Comparison of ENCODE assay signal across 8 cellular contexts in the genomic region with DNA sequence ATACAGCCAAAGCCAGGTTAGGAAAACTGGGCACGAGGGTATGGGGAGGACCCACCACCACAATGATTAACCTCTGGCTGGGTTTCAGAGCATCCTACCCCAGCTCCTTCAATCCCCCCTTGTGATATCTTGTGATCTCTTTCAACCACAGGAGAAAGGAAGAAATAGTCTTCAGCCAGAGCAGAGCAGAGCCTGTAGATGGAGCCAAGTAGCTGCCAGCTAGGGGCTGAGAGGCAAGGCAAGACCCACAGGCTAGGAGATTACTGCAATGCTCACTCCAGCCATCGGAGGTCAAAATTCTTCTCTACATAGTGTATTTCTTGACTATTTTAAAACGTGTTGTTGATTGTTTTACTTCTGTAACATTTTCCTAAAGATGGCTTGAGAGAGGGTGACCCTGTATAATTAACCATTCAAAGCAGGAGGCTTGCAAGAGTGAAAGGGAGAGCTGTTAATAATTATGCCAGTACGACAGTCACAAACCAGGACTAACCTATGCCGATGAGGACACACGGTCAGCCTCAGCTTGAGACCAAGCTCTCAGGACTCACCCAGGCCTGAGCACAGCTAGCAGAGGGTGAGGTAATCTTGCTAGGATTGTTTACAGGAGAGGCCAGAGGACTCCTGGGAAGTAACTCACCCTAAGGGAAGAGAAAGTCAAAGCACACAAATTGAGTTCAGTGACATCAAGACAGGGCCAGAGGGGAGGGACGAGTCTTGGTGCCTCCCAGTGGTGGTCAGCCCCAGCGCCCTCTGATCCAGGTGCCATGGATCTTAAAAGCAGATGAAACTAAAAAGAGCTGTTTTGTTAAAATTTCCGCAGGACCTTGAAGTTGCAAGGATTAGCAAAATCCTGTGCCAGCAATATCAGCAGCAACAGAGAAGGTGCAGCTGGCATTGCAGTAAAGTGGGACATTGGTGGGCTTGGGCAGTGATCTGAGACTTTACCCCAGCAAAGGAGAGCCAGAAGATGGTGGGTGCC. TPM values are rescaled to one million over a fixed set of nuclear protein-coding genes. Genes with fewer than 3 reads are reported as not detected.
A peak's percentile ranks its signal among the peaks of the same experiment; 100 is the strongest.
DNase-seq lines count a peak whose midpoint lies in the region; ATAC-seq lines count a peak whose summit lies in the region.

No MANE protein-coding gene starts in this region.

- no peaks in the 10 kb centered on the region for H3K36me3 Mint-ChIP-seq in activated naive CD4-positive, alpha-beta T cell treated with anti-CD3 and anti-CD28 coated beads for 36 hours (ENCODE audit: low read depth)

- peaks cover 3% of the 10 kb centered on the region for H3K27me3 Mint-ChIP-seq in activated naive CD4-positive, alpha-beta T cell treated with anti-CD3 and anti-CD28 coated beads for 36 hours (ENCODE audit: low read depth)

- H3K9me3 Mint-ChIP-seq in activated naive CD4-positive, alpha-beta T cell treated with anti-CD3 and anti-CD28 coated beads for 36 hours, result no peaks in the 10 kb centered on the region

- ATAC-seq in HG02759 (IDR thresholded peaks at IDR 0.05; ENCODE audit: unreplicated experiment), result peak; percentile 66
- ATAC-seq in GM21619 (IDR thresholded peaks at IDR 0.05; ENCODE audit: unreplicated experiment), result no peak

- CTCF ChIA-PET in activated naive CD4-positive, alpha-beta T cell treated with anti-CD3 and anti-CD28 coated beads for 36 hours (lab: Charles Lee), result interaction anchor here (1.0 kb wide), 2 partner anchors 25 to 30 kb away, joined by 3 to 4 read pairs; partner anchors contain the start of gene CDKN3

- H3K4me3 Mint-ChIP-seq in activated naive CD4-positive, alpha-beta T cell treated with anti-CD3 and anti-CD28 coated beads for 36 hours, result no peak overlapping the region

- peak; percentile 28 for DNase-seq in NCI-H1436 (lab: John Stamatoyannopoulos, UW)
- no peak for DNase-seq in NCI-H1436 treated with DMSO at 0.1 percent for 48 hours (lab: John Stamatoyannopoulos, UW)
- peak; percentile 58 for DNase-seq in NCI-H460 (ENCODE audit: extremely low read depth, low read depth)
- DNase-seq in activated naive CD4-positive, alpha-beta T cell treated with anti-CD3 and anti-CD28 coated beads for 36 hours, result peak; percentile 53
- peak in 41 of 42 donors; percentile 17 to 84 (median 67) for DNase-seq in head of caudate nucleus
- DNase-seq in pons (ENCODE audit: low spot score), result peak; percentile 80

- no peaks in the 10 kb centered on the region for H3K4me1 Mint-ChIP-seq in activated naive CD4-positive, alpha-beta T cell treated with anti-CD3 and anti-CD28 coated beads for 36 hours (ENCODE audit: low read depth)

- intact Hi-C loops in activated naive CD4-positive, alpha-beta T cell treated with anti-CD3 and anti-CD28 coated beads for 36 hours (cut with micrococcal nuclease), result loop anchor here (1.0 to 2.0 kb wide), 5 partner anchors 29 to 438 kb away; partner anchors contain the start of gene CNIH1
- intact Hi-C loops in head of caudate nucleus (cut with DNase I), result no loop called here

- no peak overlapping the region for H3K27ac Mint-ChIP-seq in activated naive CD4-positive, alpha-beta T cell treated with anti-CD3 and anti-CD28 coated beads for 36 hours

RNA-seq across cellular contexts. Expression of gene CDKN3, which starts 29.8 kb away (rescaled TPM):
- total RNA-seq in NCI-H460 (2014; rRNA removed; shearing (Covaris generic)), result 147 and 177 TPM in 2 replicates
- polyA plus RNA-seq in NCI-H460 (2014; cell fraction: nucleus; rRNA removed), result 243 and 307 TPM in 2 replicates
- 100 to 1,000 TPM in 1 of 2 experiments, 10 to 100 TPM in 1; 96.5 to 101 TPM for total RNA-seq in activated naive CD4-positive, alpha-beta T cell treated with anti-CD3 and anti-CD28 coated beads for 36 hours
